10 cellular contexts compared by ENCODE assay signal in the genomic region with DNA sequence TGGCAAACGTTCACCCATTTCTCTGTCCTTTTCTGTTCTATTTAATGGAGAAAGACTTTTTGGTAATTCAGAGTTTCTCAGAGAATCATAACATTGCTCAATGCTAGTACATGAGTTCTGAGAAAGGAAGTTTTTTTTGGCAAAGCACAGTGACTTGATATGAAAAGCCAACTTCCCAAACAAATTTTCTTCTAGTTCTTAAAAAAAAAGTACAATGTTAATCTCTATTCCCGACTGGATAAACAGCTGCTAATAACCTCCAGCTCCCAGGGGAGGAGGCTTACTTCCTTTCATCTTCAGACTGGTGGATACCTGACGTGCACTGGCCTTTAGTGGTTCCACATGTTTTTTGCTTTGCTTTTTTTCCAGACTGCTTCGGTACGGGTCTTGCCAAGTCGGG.
DNase-seq lines count a peak whose midpoint lies in the region; ATAC-seq and TF ChIP-seq lines count a peak whose summit lies in the region.
"Had no signal": no experiment of that assay in that cellular context is flagged by ENCODE, and none has a peak within 500 bp of the region (broad histone marks: within the 10 kb centered on the region; RNA-seq: fewer than 3 reads in every experiment).

No MANE protein-coding gene starts in this region.

- TF ChIP-seq EP300 in SK-N-SH (IDR thresholded peaks at IDR 0.05; ENCODE audit: borderline replicate concordance in 1 of 2, low read depth in 1 of 2, low read length in 1 of 2) (no peak), tibial nerve (IDR thresholded peaks at IDR 0.05) (peak; percentile 27 to 77)

- H3K4me1 Mint-ChIP-seq in naive B cell, result peaks cover 32 to 47% (median 41%) of the 10 kb centered on the region in 3 donors
- H3K4me1 Mint-ChIP-seq in glutamatergic neuron (ENCODE audit: low read depth, unreplicated experiment), result peaks cover 15% of the 10 kb centered on the region

- peak overlapping the region in 4 of 6 donors; percentile 67 to 78 (median 72) for H3K27ac Mint-ChIP-seq in naive B cell
- no peak overlapping the region for H3K27ac Mint-ChIP-seq in glutamatergic neuron (ENCODE audit: unreplicated experiment)
- H3K27ac Mint-ChIP-seq: progenitor cell of endocrine pancreas had no signal

- H3K9me3 ChIP-seq in SK-N-SH (no peaks in the 10 kb centered on the region), esophagus squamous epithelium (no peaks in the 10 kb centered on the region), tibial nerve (no peaks in the 10 kb centered on the region), A673 (ENCODE audit: low read depth, low read length, poor library complexity, severe bottlenecking) (no peaks in the 10 kb centered on the region)

- H3K4me1 ChIP-seq in SK-N-SH (ENCODE audit: control insufficient read depth in 1 of 2, insufficient read depth in 2 of 2, low read depth in 1 of 2, low read length in 1 of 2) (peaks cover 34 to 50% of the 10 kb centered on the region in 2 experiments; a peak in 3 of 4 replicates), esophagus squamous epithelium (peaks cover 6 to 42% (median 16%) of the 10 kb centered on the region in 3 donors), tibial nerve (peaks cover 0 to 48% (median 11%) of the 10 kb centered on the region in 4 donors), A673 (ENCODE audit: insufficient read depth, low read length, poor library complexity, severe bottlenecking) (peaks cover 41% of the 10 kb centered on the region)

- peaks cover 12% of the 10 kb centered on the region for H3F3A ChIP-seq in SK-N-SH (replicated peaks; ENCODE audit: insufficient read depth)

- H3K36me3 Mint-ChIP-seq in naive B cell (peaks cover 30 to 39% of the 10 kb centered on the region in 2 donors), glutamatergic neuron (ENCODE audit: unreplicated experiment) (no peaks in the 10 kb centered on the region)

- H3K9me2 ChIP-seq in SK-N-SH, result no peaks in the 10 kb centered on the region

- H3K27me3 Mint-ChIP-seq in naive B cell, result no peaks in the 10 kb centered on the region
- H3K27me3 Mint-ChIP-seq in glutamatergic neuron (ENCODE audit: unreplicated experiment), result peaks cover 3% of the 10 kb centered on the region

- TF ChIP-seq CTCF in SK-N-SH (IDR thresholded peaks at IDR 0.05), result no peak
- TF ChIP-seq CTCF in esophagus squamous epithelium (IDR thresholded peaks at IDR 0.05), result no peak
- no peak for TF ChIP-seq CTCF in tibial nerve (IDR thresholded peaks at IDR 0.05)
- TF ChIP-seq CTCF in glutamatergic neuron (IDR thresholded peaks at IDR 0.05; ENCODE audit: partially characterized antibody, unreplicated experiment), result no peak
- no peak for TF ChIP-seq CTCF in A673 (conservative IDR thresholded peaks at IDR 0.05; ENCODE audit: low read depth, low read length)

- H3K27ac ChIP-seq in SK-N-SH (ENCODE audit: low read depth in 2 of 2, low read length in 1 of 2) (peak overlapping the region; percentile 61 to 86; a peak in 3 of 4 replicates), esophagus squamous epithelium (peak overlapping the region; percentile 11 to 75 (median 68)), tibial nerve (peak overlapping the region in 3 of 4 donors; percentile 7 to 75 (median 67)), A673 (ENCODE audit: low read depth, low read length, poor library complexity, severe bottlenecking) (no peak overlapping the region)

- intact Hi-C loops in esophagus squamous epithelium (cut with DNase I) (no loop called here), A673 (cut with micrococcal nuclease; ENCODE audit: unreplicated experiment) (no loop called here)

- H3K36me3 ChIP-seq in SK-N-SH (replicated peaks in 1 of 2; ENCODE audit: control insufficient read depth in 1 of 2, insufficient read depth in 2 of 2, low read length in 1 of 2) (peaks cover 37 to 68% of the 10 kb centered on the region in 2 experiments), esophagus squamous epithelium (peaks cover 0 to 4% (median 0%) of the 10 kb centered on the region in 3 donors), tibial nerve (no peaks in the 10 kb centered on the region), A673 (ENCODE audit: insufficient read depth, low read length, poor library complexity, severe bottlenecking) (peaks cover 27% of the 10 kb centered on the region)

- TF ChIP-seq RAD21 in SK-N-SH (IDR thresholded peaks at IDR 0.05; ENCODE audit: low read length), result no peak

- POLR2A ChIA-PET in SK-N-SH (lab: Yijun Ruan, JAX) (no interaction called here), A673 (lab: Charles Lee; ENCODE audit: low non-redundant PET) (no interaction called here)

- 48% methylated on average over 6 of the region's 6 CpGs for WGBS in SK-N-SH (ENCODE audit: low lambda C conversion rate)
- 53 to 60% methylated on average over 6 of the region's 6 CpGs for WGBS in esophagus squamous epithelium, 2 donors
- 37 to 43% methylated on average over 6 of the region's 6 CpGs for WGBS in tibial nerve, 2 donors

- CTCF ChIA-PET in SK-N-SH (lab: Yijun Ruan, JAX), result interaction anchor here (0.7 to 4.6 kb wide), 3 partner anchors 10 to 65 kb away, joined by 3 to 27 read pairs (median 4); no protein-coding TSS in a partner anchor
- CTCF ChIA-PET in A673 (lab: Charles Lee), result interaction anchor here (2.6 kb wide), 1 partner anchor 9 kb away, joined by 8 read pairs; no protein-coding TSS in a partner anchor

- H3K27me3 ChIP-seq in SK-N-SH (ENCODE audit: insufficient read depth) (no peaks in the 10 kb centered on the region), esophagus squamous epithelium (no peaks in the 10 kb centered on the region), tibial nerve (no peaks in the 10 kb centered on the region), A673 (replicated peaks; ENCODE audit: insufficient read depth, low read depth, low read length, poor library complexity) (no peaks in the 10 kb centered on the region)

- H3K4me3 ChIP-seq in SK-N-SH (ENCODE audit: low read depth in 2 of 2, low read length in 1 of 2), result no peak overlapping the region
- no peak overlapping the region for H3K4me3 ChIP-seq in esophagus squamous epithelium
- H3K4me3 ChIP-seq in tibial nerve, result no peak overlapping the region
- H3K4me3 ChIP-seq in A673 (ENCODE audit: low read depth, low read length, poor library complexity, severe bottlenecking), result no peak overlapping the region

- H3K4me2 ChIP-seq in SK-N-SH, result peak overlapping the region; percentile 25

- TF ChIP-seq POLR2A in esophagus squamous epithelium (IDR thresholded peaks at IDR 0.05), result no peak
- no peak for TF ChIP-seq POLR2A in tibial nerve (IDR thresholded peaks at IDR 0.05)

- H4K20me1 ChIP-seq in SK-N-SH (ENCODE audit: insufficient read depth), result no peaks in the 10 kb centered on the region

- no peak overlapping the region for H3K9ac ChIP-seq in SK-N-SH

- H3K9me3 Mint-ChIP-seq in naive B cell, result no peaks in the 10 kb centered on the region
- peaks cover 3% of the 10 kb centered on the region for H3K9me3 Mint-ChIP-seq in glutamatergic neuron (ENCODE audit: unreplicated experiment)

- no TSS peak for BruUV-seq in A673 (replicated peaks; lab: Mats Ljungman, UMichigan)

- H3K4me3 Mint-ChIP-seq in naive B cell (no peak overlapping the region), glutamatergic neuron (ENCODE audit: unreplicated experiment) (no peak overlapping the region)

- DNase-seq in SK-N-SH (no peak), esophagus squamous epithelium (lab: John Stamatoyannopoulos, UW) (no peak), naive B cell (no peak), tibial nerve (ENCODE audit: low spot score in 2 of 2) (peak; percentile 31 to 54), glutamatergic neuron (no peak), GDM1 (lab: John Stamatoyannopoulos, UW) (no peak), A673 (ENCODE audit: low spot score) (no peak)
- DNase-seq: NCI-H524 treated with DMSO at 0.1 percent for 48 hours had no signal

- H3K79me2 ChIP-seq in SK-N-SH (ENCODE audit: insufficient read depth), result peaks cover 10% of the 10 kb centered on the region; the same call in 1 of the 2 replicates

- ATAC-seq in naive B cell (ENCODE audit: low read depth in 2 of 2) (no peak), HG02884 (IDR thresholded peaks at IDR 0.05; ENCODE audit: unreplicated experiment) (no peak)

- H2AFZ ChIP-seq in SK-N-SH (ENCODE audit: low read depth), result no peak overlapping the region

TF ChIP-seq in SK-N-SH, 30 proteins besides CTCF, POLR2A, EP300 and RAD21:
- TF ChIP-seq GABPA (IDR thresholded peaks at IDR 0.05; ENCODE audit: low read depth) (no peak), GATA2 (CRISPR knock-in tag; IDR thresholded peaks at IDR 0.05) (no peak), RFX5 (IDR thresholded peaks at IDR 0.05; ENCODE audit: low read length) (no peak)

Comparison
In these comparisons a context has a peak if more than half of its experiments do, and no peak if none do; other contexts are left out.
1. DNase-seq: peak in tibial nerve (2 of 2); none in SK-N-SH (single experiment), esophagus squamous epithelium (single experiment), naive B cell (single experiment), glutamatergic neuron (single experiment), GDM1 (single experiment) and A673 (single experiment).